10 cellular contexts compared by ENCODE assay signal in the genomic region with DNA sequence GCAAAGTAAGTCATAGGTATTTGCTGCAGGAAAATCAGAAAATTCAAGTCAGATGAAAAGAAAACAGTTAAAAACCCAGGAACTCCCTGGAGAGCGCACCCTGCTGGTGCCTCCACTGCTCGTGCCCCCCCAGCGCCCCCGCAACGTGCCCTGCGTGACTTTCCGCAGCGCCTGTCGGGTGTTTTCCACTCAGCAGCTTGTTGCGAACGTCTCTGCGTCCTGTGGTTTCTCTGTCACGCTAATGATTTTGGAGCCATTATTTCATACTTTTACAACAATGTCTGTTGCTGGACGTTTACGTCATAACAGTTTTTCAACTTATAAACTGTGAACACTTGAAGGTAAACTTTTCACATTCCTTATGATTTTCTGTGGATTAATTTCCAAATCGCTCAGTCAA. TPM values are rescaled to one million over a fixed set of nuclear protein-coding genes. Genes with fewer than 3 reads are reported as not detected.
DNase-seq lines count a peak whose midpoint lies in the region; ATAC-seq and TF ChIP-seq lines count a peak whose summit lies in the region.
"Had no signal": no experiment of that assay in that cellular context is flagged by ENCODE, and none has a peak within 500 bp of the region (broad histone marks: within the 10 kb centered on the region; RNA-seq: fewer than 3 reads in every experiment).

No MANE protein-coding gene starts in this region.

- H3K9me3 ChIP-seq in naive thymus-derived CD4-positive, alpha-beta T cell (ENCODE audit: control insufficient read depth in 2 of 3, low read length in 3 of 3), result no peaks in the 10 kb centered on the region
- H3K9me3 ChIP-seq: mucosa of descending colon had no signal

- no peak overlapping the region for H3K4me3 Mint-ChIP-seq in activated naive CD8-positive, alpha-beta T cell treated with anti-CD3 and anti-CD28 coated beads, Interleukin-2, amount 10 ng/mL, durations not matched to agents 7 days and 5 days
- H3K4me3 Mint-ChIP-seq in naive thymus-derived CD4-positive, alpha-beta T cell, result peak overlapping the region in 1 of 10 donors; percentile 68

- CTCF ChIA-PET in naive thymus-derived CD4-positive, alpha-beta T cell (lab: Charles Lee), result interaction anchor here (1.0 kb wide), 1 partner anchor 68 kb away, joined by 3 read pairs; no protein-coding TSS in a partner anchor

- peaks cover 0 to 17% (median 0%) of the 10 kb centered on the region in 3 experiments for H3K36me3 ChIP-seq in naive thymus-derived CD4-positive, alpha-beta T cell (ENCODE audit: control insufficient read depth in 2 of 3, insufficient read depth in 3 of 3, low read length in 3 of 3)

- intact Hi-C loops in naive thymus-derived CD4-positive, alpha-beta T cell (cut with micrococcal nuclease), result no loop called here

- H3K27ac ChIP-seq in HL-60 (replicated peaks), result peak overlapping the region; percentile 74
- H3K27ac ChIP-seq in naive thymus-derived CD4-positive, alpha-beta T cell (ENCODE audit: low read depth, low read length), result peak overlapping the region; percentile 44

- POLR2A ChIA-PET in activated naive CD8-positive, alpha-beta T cell treated with anti-CD3 and anti-CD28 coated beads, Interleukin-2, amount 10 ng/mL, durations not matched to agents 7 days and 5 days (lab: Charles Lee), result no interaction called here
- POLR2A ChIA-PET in naive thymus-derived CD4-positive, alpha-beta T cell (lab: Charles Lee), result no interaction called here

- peaks cover 24% of the 10 kb centered on the region for H3K4me1 Mint-ChIP-seq in activated naive CD8-positive, alpha-beta T cell treated with anti-CD3 and anti-CD28 coated beads, Interleukin-2, amount 10 ng/mL, durations not matched to agents 7 days and 5 days
- H3K4me1 Mint-ChIP-seq in naive thymus-derived CD4-positive, alpha-beta T cell, result peaks cover 20 to 39% (median 34%) of the 10 kb centered on the region in 7 donors

- H3K36me3 Mint-ChIP-seq in activated naive CD8-positive, alpha-beta T cell treated with anti-CD3 and anti-CD28 coated beads, Interleukin-2, amount 10 ng/mL, durations not matched to agents 7 days and 5 days, result peaks cover 4% of the 10 kb centered on the region
- H3K36me3 Mint-ChIP-seq in naive thymus-derived CD4-positive, alpha-beta T cell, result peaks cover 0 to 23% (median 0%) of the 10 kb centered on the region in 5 donors

- peaks cover 14 to 25% of the 10 kb centered on the region in 2 donors for H3K4me1 ChIP-seq in naive thymus-derived CD4-positive, alpha-beta T cell (ENCODE audit: control insufficient read depth in 2 of 2, insufficient read depth in 2 of 2, low read length in 2 of 2)

- H3K4me3 ChIP-seq in HL-60 (replicated peaks; ENCODE audit: insufficient read depth, low read length), result no peak overlapping the region
- no peak overlapping the region for H3K4me3 ChIP-seq in naive thymus-derived CD4-positive, alpha-beta T cell (ENCODE audit: low read length)
- H3K4me3 ChIP-seq: mucosa of descending colon had no signal

- no peaks in the 10 kb centered on the region for H3K9me3 Mint-ChIP-seq in activated naive CD8-positive, alpha-beta T cell treated with anti-CD3 and anti-CD28 coated beads, Interleukin-2, amount 10 ng/mL, durations not matched to agents 7 days and 5 days
- peaks cover 0 to 3% (median 0%) of the 10 kb centered on the region in 11 donors for H3K9me3 Mint-ChIP-seq in naive thymus-derived CD4-positive, alpha-beta T cell

- H3K27ac Mint-ChIP-seq in activated naive CD8-positive, alpha-beta T cell treated with anti-CD3 and anti-CD28 coated beads, Interleukin-2, amount 10 ng/mL, durations not matched to agents 7 days and 5 days, result peak overlapping the region; percentile 42
- H3K27ac Mint-ChIP-seq in naive thymus-derived CD4-positive, alpha-beta T cell, result peak overlapping the region in 3 of 9 donors; percentile 28 to 65 (median 48)

- no peak for ATAC-seq in activated naive CD8-positive, alpha-beta T cell treated with anti-CD3 and anti-CD28 coated beads, Interleukin-2, amount 10 ng/mL, durations not matched to agents 7 days and 5 days (ENCODE audit: low read depth)
- no peak for ATAC-seq in naive thymus-derived CD4-positive, alpha-beta T cell
- ATAC-seq in GM21723 (IDR thresholded peaks at IDR 0.05; ENCODE audit: unreplicated experiment) (no peak), HG03378 (IDR thresholded peaks at IDR 0.05; ENCODE audit: unreplicated experiment) (no peak)
- ATAC-seq: mucosa of descending colon had no signal

- TF ChIP-seq CTCF in GM10266 (IDR thresholded peaks at IDR 0.05; ENCODE audit: control insufficient read depth, insufficient read depth, low read depth, missing control alignments) (peak; percentile 30), HL-60 (IDR thresholded peaks at IDR 0.05; ENCODE audit: insufficient read depth, low read length) (no peak)

- H3K27me3 Mint-ChIP-seq in activated naive CD8-positive, alpha-beta T cell treated with anti-CD3 and anti-CD28 coated beads, Interleukin-2, amount 10 ng/mL, durations not matched to agents 7 days and 5 days, result no peaks in the 10 kb centered on the region
- H3K27me3 Mint-ChIP-seq in naive thymus-derived CD4-positive, alpha-beta T cell, result no peaks in the 10 kb centered on the region

- no peaks in the 10 kb centered on the region for H3K27me3 ChIP-seq in HL-60 (ENCODE audit: insufficient read depth, poor library complexity, severe bottlenecking)
- no peaks in the 10 kb centered on the region for H3K27me3 ChIP-seq in naive thymus-derived CD4-positive, alpha-beta T cell (ENCODE audit: control insufficient read depth in 2 of 2, insufficient read depth in 2 of 2, low read length in 2 of 2)

- DNase-seq in GM10266 (ENCODE audit: extremely low spot score), result peak; percentile 69
- DNase-seq in HL-60 (ENCODE audit: low read depth in 1 of 2, low spot score in 1 of 2), result peak in 1 of 2 experiments; percentile 87
- peak; percentile 29 for DNase-seq in activated naive CD8-positive, alpha-beta T cell treated with anti-CD3 and anti-CD28 coated beads, Interleukin-2, amount 10 ng/mL, durations not matched to agents 7 days and 5 days
- DNase-seq in naive thymus-derived CD4-positive, alpha-beta T cell, result no peak
- no peak for DNase-seq in activated gamma-delta T cell treated with Interleukin-2 at 50 U/mL for 16 hours
- DNase-seq: effector CD4-positive, alpha-beta T cell; Right ventricle myocardium superior had no signal

RNA-seq across cellular contexts. Expression of a gene that starts 5.0 kb away (rescaled TPM):
- 10 to 100 TPM; 40.3 to 41.0 TPM for total RNA-seq in activated naive CD8-positive, alpha-beta T cell treated with anti-CD3 and anti-CD28 coated beads, Interleukin-2, amount 10 ng/mL, durations not matched to agents 7 days and 5 days
- 10 to 100 TPM; 19.7 to 80.9 (median 28.5) TPM for total RNA-seq in naive thymus-derived CD4-positive, alpha-beta T cell
- polyA plus RNA-seq in naive thymus-derived CD4-positive, alpha-beta T cell, result 10 to 100 TPM; 37.3 to 39.1 TPM

RNA-seq across cellular contexts. Expression of a gene that starts 5.2 kb away (rescaled TPM):
- total RNA-seq in activated naive CD8-positive, alpha-beta T cell treated with anti-CD3 and anti-CD28 coated beads, Interleukin-2, amount 10 ng/mL, durations not matched to agents 7 days and 5 days, result 10 to 100 TPM; 18.0 to 20.2 TPM
- total RNA-seq in naive thymus-derived CD4-positive, alpha-beta T cell, result 10 to 100 TPM; 16.2 to 22.4 (median 19.5) TPM
- 10 to 100 TPM; 10.4 to 21.2 TPM for polyA plus RNA-seq in naive thymus-derived CD4-positive, alpha-beta T cell

RNA-seq across cellular contexts. Expression of a gene that starts 37.1 kb away (rescaled TPM):
- 10 to 100 TPM; 44.3 to 48.5 TPM for total RNA-seq in activated naive CD8-positive, alpha-beta T cell treated with anti-CD3 and anti-CD28 coated beads, Interleukin-2, amount 10 ng/mL, durations not matched to agents 7 days and 5 days
- total RNA-seq in naive thymus-derived CD4-positive, alpha-beta T cell, result 100 to 1,000 TPM in 2 of 5 experiments, 10 to 100 TPM in 3; 44.4 to 164 (median 78.3) TPM
- 10 to 100 TPM; 21.3 to 38.8 TPM for polyA plus RNA-seq in naive thymus-derived CD4-positive, alpha-beta T cell

Comparison
In these comparisons a context has a peak if more than half of its experiments do, and no peak if none do; other contexts are left out.
1. DNase-seq: peak in GM10266 (single experiment) and activated naive CD8-positive, alpha-beta T cell treated with anti-CD3 and anti-CD28 coated beads, Interleukin-2, amount 10 ng/mL, durations not matched to agents 7 days and 5 days (single experiment); none in naive thymus-derived CD4-positive, alpha-beta T cell (0 of 9) and activated gamma-delta T cell treated with Interleukin-2 at 50 U/mL for 16 hours (single experiment).